Comparison of ENCODE assay signal across 8 cellular contexts in the genomic region with DNA sequence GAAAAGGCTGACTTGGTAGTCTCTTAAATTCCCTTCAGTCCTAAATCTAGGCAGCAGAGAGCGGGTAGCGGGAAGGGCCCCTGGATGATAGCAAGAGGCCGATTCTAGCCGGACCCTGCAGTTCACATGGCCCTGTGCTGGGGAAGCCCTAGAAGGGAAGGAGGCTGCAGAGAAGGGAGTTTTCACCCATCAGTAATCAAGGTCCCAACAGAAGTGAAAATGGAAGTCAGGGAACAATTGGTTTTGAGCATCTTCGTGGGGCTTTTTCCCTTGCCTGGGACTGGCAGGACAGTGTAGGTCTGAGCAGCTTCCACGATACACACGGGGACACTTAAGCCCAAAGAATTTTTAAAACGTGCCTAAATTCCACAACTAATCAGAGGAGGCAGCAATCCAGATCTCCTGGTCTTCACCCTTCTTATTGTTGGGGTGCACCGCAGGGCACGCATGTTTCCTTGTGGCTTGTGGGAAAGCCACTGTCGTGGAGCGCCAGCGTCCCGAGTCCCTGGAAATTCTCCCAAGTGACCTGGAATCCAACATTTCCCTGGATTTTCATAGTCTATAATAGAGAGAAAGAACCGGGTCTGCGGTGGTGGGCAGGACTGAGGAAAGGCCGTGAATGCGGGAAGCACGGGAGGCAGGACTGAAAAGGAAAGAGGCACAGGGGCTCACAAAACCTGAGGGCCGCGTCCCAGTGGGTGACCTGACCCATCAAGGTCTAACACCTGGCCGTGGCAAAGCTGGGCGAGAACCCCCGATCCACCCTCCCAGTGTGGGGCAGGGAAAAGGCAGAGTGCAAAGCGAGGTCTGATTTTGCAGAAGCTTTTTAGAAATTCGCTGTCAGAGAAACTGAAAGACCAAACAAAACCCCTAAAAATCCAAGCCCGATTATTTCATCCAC. TPM values are rescaled to one million over a fixed set of nuclear protein-coding genes. Genes with fewer than 3 reads are reported as not detected.
DNase-seq lines count a peak whose midpoint lies in the region; ATAC-seq and TF ChIP-seq lines count a peak whose summit lies in the region.

No MANE protein-coding gene starts in this region.

- ATAC-seq in activated CD4-positive, alpha-beta T cell treated with anti-CD3 and anti-CD28 coated beads for 36 hours, result no peak
- ATAC-seq in left lung, result no peak

- CTCF ChIA-PET in activated CD4-positive, alpha-beta T cell treated with anti-CD3 and anti-CD28 coated beads for 36 hours (lab: Charles Lee), result no interaction called here

- H3K4me1 ChIP-seq in left lung, result peaks cover 5 to 43% of the 10 kb centered on the region in 2 donors
- H3K4me1 ChIP-seq in tibial artery, result peaks cover 0 to 21% (median 13%) of the 10 kb centered on the region in 4 donors

- peak; percentile 19 for DNase-seq in activated CD4-positive, alpha-beta T cell treated with anti-CD3 and anti-CD28 coated beads for 36 hours
- DNase-seq in activated CD4-positive, alpha-beta T cell treated with anti-CD3 and anti-CD28 coated beads for 1 hour, result no peak
- DNase-seq in left lung, result no peak
- no peak for DNase-seq in tibial artery
- DNase-seq in kidney tubule cell (ENCODE audit: low spot score), result no peak
- no peak for DNase-seq in SW 1271 (lab: John Stamatoyannopoulos, UW)
- DNase-seq in T1000 (lab: John Stamatoyannopoulos, UW), result no peak

- H3K4me3 ChIP-seq in left lung (peak overlapping the region; percentile 50 to 60), tibial artery (peak overlapping the region; percentile 56 to 77)

- no peaks in the 10 kb centered on the region for H3K9me3 Mint-ChIP-seq in activated CD4-positive, alpha-beta T cell treated with anti-CD3 and anti-CD28 coated beads for 36 hours (ENCODE audit: low read depth)

- 13 to 14% (median 13%) methylated on average over 27 of the region's 27 CpGs for WGBS in adipose tissue, 3 donors

- no peaks in the 10 kb centered on the region for H3K36me3 Mint-ChIP-seq in activated CD4-positive, alpha-beta T cell treated with anti-CD3 and anti-CD28 coated beads for 36 hours (ENCODE audit: low read depth)

- H3K36me3 ChIP-seq in left lung, result no peaks in the 10 kb centered on the region
- no peaks in the 10 kb centered on the region for H3K36me3 ChIP-seq in tibial artery

- peaks cover 11% of the 10 kb centered on the region for H3K4me1 Mint-ChIP-seq in activated CD4-positive, alpha-beta T cell treated with anti-CD3 and anti-CD28 coated beads for 36 hours

- H3K27ac Mint-ChIP-seq in activated CD4-positive, alpha-beta T cell treated with anti-CD3 and anti-CD28 coated beads for 36 hours, result peak overlapping the region; percentile 16

- POLR2A ChIA-PET in activated CD4-positive, alpha-beta T cell treated with anti-CD3 and anti-CD28 coated beads for 36 hours (lab: Charles Lee), result no interaction called here

- H3K9me3 ChIP-seq in left lung (no peaks in the 10 kb centered on the region), tibial artery (no peaks in the 10 kb centered on the region)

- TF ChIP-seq CTCF in left lung (IDR thresholded peaks at IDR 0.05) (no peak), tibial artery (IDR thresholded peaks at IDR 0.05) (no peak)

- H3K27me3 Mint-ChIP-seq in activated CD4-positive, alpha-beta T cell treated with anti-CD3 and anti-CD28 coated beads for 36 hours, result peaks cover 25% of the 10 kb centered on the region

- H3K27ac ChIP-seq in adipose tissue (ENCODE audit: low read depth, low read length) (peak overlapping the region; percentile 58), left lung (peak overlapping the region; percentile 49 to 63), tibial artery (peak overlapping the region; percentile 50 to 54)

- H3K27me3 ChIP-seq in left lung (peaks cover 0 to 41% of the 10 kb centered on the region in 2 donors), tibial artery (peaks cover 0 to 16% of the 10 kb centered on the region in 2 donors)

- intact Hi-C loops in activated CD4-positive, alpha-beta T cell treated with anti-CD3 and anti-CD28 coated beads for 36 hours (cut with DNase I, micrococcal nuclease), result loop anchor here in 1 of 2 experiments (1.0 kb wide), 3 partner anchors 38 to 481 kb away; partner anchors contain the start of gene NECTIN1
- intact Hi-C loops in left lung (cut with DNase I), result no loop called here
- intact Hi-C loops in tibial artery (cut with DNase I; ENCODE audit: low total_unique reads), result no loop called here

- peak overlapping the region; percentile 71 for H3K4me3 Mint-ChIP-seq in activated CD4-positive, alpha-beta T cell treated with anti-CD3 and anti-CD28 coated beads for 36 hours

RNA-seq across cellular contexts. Expression of gene OAF, which starts 0.8 kb away (rescaled TPM):
- 1 to 10 TPM; 1.4 to 1.6 TPM for total RNA-seq in activated CD4-positive, alpha-beta T cell treated with anti-CD3 and anti-CD28 coated beads for 36 hours
- polyA plus RNA-seq in adipose tissue, result 100 to 1,000 TPM in 1 of 3 donors, 10 to 100 TPM in 2; 37.0 to 110 (median 49.4) TPM
- total RNA-seq in left lung, result 10 to 100 TPM; 29.1 to 31.9 TPM

RNA-seq across cellular contexts. Expression of gene POU2F3, which starts 29.9 kb away (rescaled TPM):
- total RNA-seq in activated CD4-positive, alpha-beta T cell treated with anti-CD3 and anti-CD28 coated beads for 36 hours, result not detected
- under 1 TPM in 2 of 3 donors, not detected in 1; 0.08 to 0.16 TPM for polyA plus RNA-seq in adipose tissue
- 1 to 10 TPM; 3.1 to 3.3 TPM for total RNA-seq in left lung

Comparison
In these comparisons a context has a peak if more than half of its experiments do, and no peak if none do; other contexts are left out.
1. RNA of gene OAF, which starts 0.8 kb away (total RNA-seq): 29.1 to 31.9 TPM in left lung; 1.4 to 1.6 TPM in activated CD4-positive, alpha-beta T cell treated with anti-CD3 and anti-CD28 coated beads for 36 hours; every median in the first group is over 10 times any median in the second.
2. RNA of gene POU2F3, which starts 29.9 kb away (total RNA-seq): 3.1 to 3.3 TPM in left lung; not detected in activated CD4-positive, alpha-beta T cell treated with anti-CD3 and anti-CD28 coated beads for 36 hours; every median in the first group is over 4 times any median in the second.
3. Peak in every context shown above with its lines, with median percentiles within 50 percentile points of each other: H3K27ac ChIP-seq.